Comparison of ENCODE assay signal across 8 cellular contexts in the genomic region with DNA sequence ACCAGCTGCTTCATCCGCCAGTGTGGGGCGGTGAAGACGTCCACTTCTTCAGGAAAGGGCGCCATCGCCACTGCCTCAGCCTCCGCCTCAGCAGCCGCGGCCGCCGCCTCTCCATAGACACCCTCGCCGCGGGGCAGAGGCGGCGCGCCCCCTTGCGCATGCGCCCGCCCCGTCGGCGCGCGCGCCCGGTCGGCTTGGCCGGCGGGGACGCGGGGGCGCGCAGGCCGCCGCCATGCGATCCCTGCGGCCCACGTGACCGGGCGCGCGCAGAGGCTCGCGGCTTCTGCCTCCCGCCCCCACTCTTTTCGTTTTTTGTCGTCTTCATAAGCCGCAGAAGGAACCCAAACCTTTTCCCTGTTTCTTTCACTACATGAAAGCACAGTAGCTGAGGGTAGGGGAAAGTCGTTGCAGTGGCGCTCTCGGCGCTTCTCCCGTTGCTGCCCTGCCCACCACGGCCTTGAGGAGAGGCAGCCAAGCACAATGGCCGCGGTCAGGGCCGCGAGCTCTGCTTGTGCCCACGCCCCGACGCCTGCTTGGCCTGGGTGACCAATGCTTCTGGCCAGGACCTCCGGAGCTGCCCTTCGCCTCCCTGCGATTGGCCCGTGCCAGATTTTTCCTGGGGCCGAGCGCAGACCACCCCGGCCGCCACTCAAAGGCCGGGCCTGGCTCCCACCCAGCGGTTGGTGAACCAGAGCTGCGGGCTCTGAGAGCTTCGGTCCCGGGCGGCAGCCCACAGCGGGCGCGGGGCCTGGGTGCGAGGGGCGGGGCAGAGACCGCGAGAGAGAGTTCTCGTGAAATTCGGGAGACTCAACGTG. TPM values are rescaled to one million over a fixed set of nuclear protein-coding genes. Genes with fewer than 3 reads are reported as not detected.
DNase-seq lines count a peak whose midpoint lies in the region; ATAC-seq and TF ChIP-seq lines count a peak whose summit lies in the region.

A gene with protein sequence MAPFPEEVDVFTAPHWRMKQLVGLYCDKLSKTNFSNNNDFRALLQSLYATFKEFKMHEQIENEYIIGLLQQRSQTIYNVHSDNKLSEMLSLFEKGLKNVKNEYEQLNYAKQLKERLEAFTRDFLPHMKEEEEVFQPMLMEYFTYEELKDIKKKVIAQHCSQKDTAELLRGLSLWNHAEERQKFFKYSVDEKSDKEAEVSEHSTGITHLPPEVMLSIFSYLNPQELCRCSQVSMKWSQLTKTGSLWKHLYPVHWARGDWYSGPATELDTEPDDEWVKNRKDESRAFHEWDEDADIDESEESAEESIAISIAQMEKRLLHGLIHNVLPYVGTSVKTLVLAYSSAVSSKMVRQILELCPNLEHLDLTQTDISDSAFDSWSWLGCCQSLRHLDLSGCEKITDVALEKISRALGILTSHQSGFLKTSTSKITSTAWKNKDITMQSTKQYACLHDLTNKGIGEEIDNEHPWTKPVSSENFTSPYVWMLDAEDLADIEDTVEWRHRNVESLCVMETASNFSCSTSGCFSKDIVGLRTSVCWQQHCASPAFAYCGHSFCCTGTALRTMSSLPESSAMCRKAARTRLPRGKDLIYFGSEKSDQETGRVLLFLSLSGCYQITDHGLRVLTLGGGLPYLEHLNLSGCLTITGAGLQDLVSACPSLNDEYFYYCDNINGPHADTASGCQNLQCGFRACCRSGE (minus strand): TSS at position 135 of the 815 bp plus-strand sequence. CDS start 70 bp downstream, at position 65.

- no peaks in the 10 kb centered on the region for H3K9me2 ChIP-seq in PC-3 (replicated peaks; ENCODE audit: low read length)

- H3K36me3 ChIP-seq in HUES64 (ENCODE audit: insufficient read depth, low read length) (peaks cover 15% of the 10 kb centered on the region; the same call in 1 of the 2 replicates), PC-3 (ENCODE audit: low read depth, low read length) (no peaks in the 10 kb centered on the region), esophagus squamous epithelium (no peaks in the 10 kb centered on the region)

- H3K27me3 ChIP-seq in HUES64 (ENCODE audit: insufficient read depth, low read length): no peaks in the 10 kb centered on the region
- H3K27me3 ChIP-seq in PC-3 (ENCODE audit: low read length): no peaks in the 10 kb centered on the region
- no peaks in the 10 kb centered on the region for H3K27me3 ChIP-seq in esophagus squamous epithelium

- WGBS in HUES64: 12% methylated on average over 84 of the region's 85 CpGs
- 3 to 14% methylated on average over 14 to 36 of the region's 85 CpGs for WGBS in esophagus squamous epithelium, 2 donors

- DNase-seq in DMS114 treated with DMSO at 0.1 percent for 48 hours (lab: John Stamatoyannopoulos, UW; ENCODE audit: unreplicated experiment) (peak; percentile 62), PC-3 (peak; percentile 85), esophagus squamous epithelium (lab: John Stamatoyannopoulos, UW) (peak; percentile 34), naive B cell (peak; percentile 88)
- DNase-seq in activated T-cell treated with anti-CD3 and anti-CD28 coated beads, Interleukin-2, amount 50 U/mL, for 48 hours: peak; percentile 85 to 89

- peak within 1 kb of the TSS; percentile 97 for H3K4me2 ChIP-seq in PC-3 (ENCODE audit: low read length)

- peak in 3 of 4 donors; percentile 48 to 96 (median 92) for TF ChIP-seq POLR2A in esophagus squamous epithelium (IDR thresholded peaks at IDR 0.05)

- H3K27ac ChIP-seq in HUES64 (ENCODE audit: low read depth, low read length) (peak within 1 kb of the TSS; percentile 98), PC-3 (ENCODE audit: low read length) (peak within 1 kb of the TSS; percentile 65), esophagus squamous epithelium (peak within 1 kb of the TSS; percentile 97 to 99 (median 98))

- H3K9me3 ChIP-seq in HUES64 (ENCODE audit: insufficient read depth, low read depth, low read length) (no peaks in the 10 kb centered on the region), PC-3 (ENCODE audit: low read length) (no peaks in the 10 kb centered on the region), esophagus squamous epithelium (no peaks in the 10 kb centered on the region)

- peak within 1 kb of the TSS; percentile 99 for H2AFZ ChIP-seq in PC-3 (ENCODE audit: low read length)

- CTCF ChIA-PET in PC-3 (lab: Charles Lee): no interaction called here

- no peaks in the 10 kb centered on the region for H3F3A ChIP-seq in PC-3 (ENCODE audit: low read length, unreplicated experiment)

- ATAC-seq in GM21515 (IDR thresholded peaks at IDR 0.05; ENCODE audit: unreplicated experiment) (peak; percentile 73), PC-3 (peak; percentile 64), naive B cell (ENCODE audit: low read depth in 2 of 2) (peak; percentile 81 to 83)
- ATAC-seq in stimulated activated memory B cell treated with anti-CD40 and anti-IgM and Interleukin-4, amounts not matched to agents 10 μg/mL and 1 μg/mL and 100 μg/mL, for 72 hours: peak; percentile 91

- TF ChIP-seq CTCF in PC-3 (conservative IDR thresholded peaks at IDR 0.05; ENCODE audit: low read depth, low read length) (no peak), esophagus squamous epithelium (IDR thresholded peaks at IDR 0.05) (no peak)

- intact Hi-C loops in PC-3 (cut with micrococcal nuclease): no loop called here
- intact Hi-C loops in esophagus squamous epithelium (cut with DNase I): no loop called here

- no peaks in the 10 kb centered on the region for H3K9me3 Mint-ChIP-seq in naive B cell
- no peaks in the 10 kb centered on the region for H3K9me3 Mint-ChIP-seq in stimulated activated memory B cell treated with anti-CD40 and anti-IgM and Interleukin-4, amounts not matched to agents 10 μg/mL and 1 μg/mL and 100 μg/mL, for 72 hours

- no peaks in the 10 kb centered on the region for H3K27me3 Mint-ChIP-seq in naive B cell
- H3K27me3 Mint-ChIP-seq in stimulated activated memory B cell treated with anti-CD40 and anti-IgM and Interleukin-4, amounts not matched to agents 10 μg/mL and 1 μg/mL and 100 μg/mL, for 72 hours: no peaks in the 10 kb centered on the region

- peak within 1 kb of the TSS; percentile 76 for H3K4me3 ChIP-seq in HUES64 (ENCODE audit: low read length)
- H3K4me3 ChIP-seq in PC-3 (ENCODE audit: low read length): peak within 1 kb of the TSS; percentile 79
- H3K4me3 ChIP-seq in esophagus squamous epithelium: peak within 1 kb of the TSS; percentile 71 to 95 (median 84)

- H3K79me2 ChIP-seq in PC-3 (ENCODE audit: low read length): peaks cover 43% of the 10 kb centered on the region

- H3K36me3 Mint-ChIP-seq in naive B cell: no peaks in the 10 kb centered on the region
- no peaks in the 10 kb centered on the region for H3K36me3 Mint-ChIP-seq in stimulated activated memory B cell treated with anti-CD40 and anti-IgM and Interleukin-4, amounts not matched to agents 10 μg/mL and 1 μg/mL and 100 μg/mL, for 72 hours

- peak within 1 kb of the TSS; percentile 99 for H3K9ac ChIP-seq in HUES64 (ENCODE audit: low read depth, low read length)
- H3K9ac ChIP-seq in PC-3 (ENCODE audit: low read length): peak within 1 kb of the TSS; percentile 80

- TSS peak; percentile 62 for BruUV-seq in PC-3 (replicated peaks; lab: Mats Ljungman, UMichigan)

- H3K27ac Mint-ChIP-seq in naive B cell: peak within 1 kb of the TSS; percentile 91 to 99 (median 98)
- H3K27ac Mint-ChIP-seq in stimulated activated memory B cell treated with anti-CD40 and anti-IgM and Interleukin-4, amounts not matched to agents 10 μg/mL and 1 μg/mL and 100 μg/mL, for 72 hours: peak within 1 kb of the TSS; percentile 98

- POLR2A ChIA-PET in PC-3 (lab: Charles Lee; ENCODE audit: unreplicated experiment): no interaction called here

- no peaks in the 10 kb centered on the region for H4K20me1 ChIP-seq in PC-3 (ENCODE audit: low read length)

- H3K4me3 Mint-ChIP-seq in naive B cell: peak within 1 kb of the TSS; percentile 96 to 99 (median 98)
- H3K4me3 Mint-ChIP-seq in stimulated activated memory B cell treated with anti-CD40 and anti-IgM and Interleukin-4, amounts not matched to agents 10 μg/mL and 1 μg/mL and 100 μg/mL, for 72 hours: peak within 1 kb of the TSS; percentile 99

- H3K4me1 ChIP-seq in HUES64 (ENCODE audit: insufficient read depth, low read length): peaks cover 34% of the 10 kb centered on the region
- peaks cover 24% of the 10 kb centered on the region for H3K4me1 ChIP-seq in PC-3 (ENCODE audit: insufficient read depth, low read length)
- peaks cover 25 to 76% (median 36%) of the 10 kb centered on the region in 3 donors for H3K4me1 ChIP-seq in esophagus squamous epithelium

- H3K4me1 Mint-ChIP-seq in naive B cell: peaks cover 25 to 43% (median 34%) of the 10 kb centered on the region in 3 donors
- H3K4me1 Mint-ChIP-seq in stimulated activated memory B cell treated with anti-CD40 and anti-IgM and Interleukin-4, amounts not matched to agents 10 μg/mL and 1 μg/mL and 100 μg/mL, for 72 hours: peaks cover 43% of the 10 kb centered on the region

RNA-seq across cellular contexts. Expression of the gene that starts here (rescaled TPM):
- 47.1 TPM for polyA plus RNA-seq in HUES64 (2013, experiment 1 of 2)
- 51.2 TPM for polyA plus RNA-seq in HUES64 (2013, experiment 2 of 2)
- total RNA-seq in PC-3 (2014; rRNA removed) (21.9 and 42.4 TPM in 2 replicates), esophagus squamous epithelium (100 to 1,000 TPM in 1 of 4 donors, 10 to 100 TPM in 3; 39.2 to 119 (median 72.3) TPM)
- polyA plus RNA-seq in naive B cell (ENCODE audit: low read depth in 6 of 6): 100 to 1,000 TPM in 5 of 6 donors, 10 to 100 TPM in 1; 97.0 to 172 (median 108) TPM

Comparison
In these comparisons a context has a peak if more than half of its experiments do, and no peak if none do; other contexts are left out.
1. Peak in every context shown above with its lines: DNase-seq, ATAC-seq, H3K4me3 ChIP-seq and H3K27ac ChIP-seq.
2. DNase-seq: peak in every context shown above with its lines; median percentile 88 in naive B cell; 87 in activated T-cell treated with anti-CD3 and anti-CD28 coated beads, Interleukin-2, amount 50 U/mL, for 48 hours; 85 in PC-3; 62 in DMS114 treated with DMSO at 0.1 percent for 48 hours; 34 in esophagus squamous epithelium.